Comparison of ENCODE assay signal across 20 cellular contexts in the genomic region with DNA sequence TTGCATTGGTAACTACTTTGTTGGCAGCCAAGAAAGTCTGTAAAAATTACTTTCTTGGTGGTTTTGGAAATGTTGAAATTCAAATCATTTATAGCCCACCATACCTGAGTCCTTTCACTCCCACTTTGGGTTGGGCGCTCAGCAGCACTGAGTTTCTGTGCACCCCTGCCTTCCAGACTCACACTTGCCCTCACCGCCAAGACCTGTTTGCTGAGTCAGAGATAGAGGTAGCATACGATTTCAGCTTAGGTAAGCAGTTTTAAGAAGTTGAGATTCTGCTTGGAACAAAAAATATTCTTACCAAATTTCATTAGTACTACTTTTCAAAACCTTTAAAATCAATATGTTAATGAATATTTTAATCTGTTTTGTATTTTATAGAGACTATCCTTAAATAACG.
"Had no signal": no experiment of that assay in that cellular context is flagged by ENCODE, and none has a peak within 500 bp of the region (broad histone marks: within the 10 kb centered on the region; RNA-seq: fewer than 3 reads in every experiment).

No MANE protein-coding gene starts in this region.

- DNase-seq: activated CD4-positive, alpha-beta T cell treated with anti-CD3 and anti-CD28 coated beads, Interleukin-2, amount 50 U/mL, for 4 hours; activated CD4-positive, CD25-positive, alpha-beta regulatory T cell treated with anti-CD3 and anti-CD28 coated beads, Interleukin-2, amount 50 U/mL, for 72 hours; activated naive CD4-positive, alpha-beta T cell treated with anti-CD3 and anti-CD28 coated beads for 36 hours; cerebellar nuclear complex; cortex of kidney; gastrocnemius medialis; head of caudate nucleus; kidney glomerular epithelial cell; naive thymus-derived CD4-positive, alpha-beta T cell; ovary; stimulated activated CD4-positive, alpha-beta T cell treated with anti-CD3 and anti-CD28 coated beads, Interleukin-4, amount 100 ng/mL, for 24 hours; SW 1271; T-helper 2 cell had no signal

- H3K9me3 ChIP-seq: ascending aorta, gastrocnemius medialis, ovary had no signal

- H3K27me3 Mint-ChIP-seq: memory B cell; naive thymus-derived CD4-positive, alpha-beta T cell had no signal

- H3K4me1 ChIP-seq: ascending aorta had no signal

- H3K4me3 Mint-ChIP-seq: activated naive CD4-positive, alpha-beta T cell treated with anti-CD3 and anti-CD28 coated beads for 36 hours; memory B cell; stimulated activated effector memory CD8-positive, alpha-beta T cell treated with anti-CD3 and anti-CD28 coated beads, Interleukin-12 subunit alpha, Interleukin-12 subunit beta, amount 100 ng/mL, for 72 hours had no signal

- ATAC-seq: esophagus mucosa; gastrocnemius medialis; naive thymus-derived CD4-positive, alpha-beta T cell; sciatic nerve; stimulated activated effector memory CD8-positive, alpha-beta T cell treated with anti-CD3 and anti-CD28 coated beads, Interleukin-12 subunit alpha, Interleukin-12 subunit beta, amount 100 ng/mL, for 72 hours had no signal

- H3K27me3 ChIP-seq: ascending aorta, gastrocnemius medialis, ovary had no signal

- H3K36me3 ChIP-seq: ovary had no signal

- H3K9me3 Mint-ChIP-seq: activated naive CD4-positive, alpha-beta T cell treated with anti-CD3 and anti-CD28 coated beads for 36 hours; activated T-helper 2 cell treated with anti-CD3 and anti-CD28 coated beads, Interferon-gamma antibody, Interleukin-2, Interleukin-4, amounts not matched to agents 10 μg/mL and 5 μg/mL and 100 μg/mL, durations not matched to agents 14 hours and 24 hours and 36 hours; memory B cell; naive thymus-derived CD4-positive, alpha-beta T cell; stimulated activated effector memory CD8-positive, alpha-beta T cell treated with anti-CD3 and anti-CD28 coated beads, Interleukin-12 subunit alpha, Interleukin-12 subunit beta, amount 100 ng/mL, for 72 hours had no signal

- H3K27ac ChIP-seq: ascending aorta, gastrocnemius medialis, ovary, VCaP had no signal

- H3K4me3 ChIP-seq: ascending aorta, gastrocnemius medialis, ovary had no signal

- H3K27ac Mint-ChIP-seq: activated naive CD4-positive, alpha-beta T cell treated with anti-CD3 and anti-CD28 coated beads for 36 hours; memory B cell; stimulated activated effector memory CD8-positive, alpha-beta T cell treated with anti-CD3 and anti-CD28 coated beads, Interleukin-12 subunit alpha, Interleukin-12 subunit beta, amount 100 ng/mL, for 72 hours had no signal
